In the genomic region with DNA sequence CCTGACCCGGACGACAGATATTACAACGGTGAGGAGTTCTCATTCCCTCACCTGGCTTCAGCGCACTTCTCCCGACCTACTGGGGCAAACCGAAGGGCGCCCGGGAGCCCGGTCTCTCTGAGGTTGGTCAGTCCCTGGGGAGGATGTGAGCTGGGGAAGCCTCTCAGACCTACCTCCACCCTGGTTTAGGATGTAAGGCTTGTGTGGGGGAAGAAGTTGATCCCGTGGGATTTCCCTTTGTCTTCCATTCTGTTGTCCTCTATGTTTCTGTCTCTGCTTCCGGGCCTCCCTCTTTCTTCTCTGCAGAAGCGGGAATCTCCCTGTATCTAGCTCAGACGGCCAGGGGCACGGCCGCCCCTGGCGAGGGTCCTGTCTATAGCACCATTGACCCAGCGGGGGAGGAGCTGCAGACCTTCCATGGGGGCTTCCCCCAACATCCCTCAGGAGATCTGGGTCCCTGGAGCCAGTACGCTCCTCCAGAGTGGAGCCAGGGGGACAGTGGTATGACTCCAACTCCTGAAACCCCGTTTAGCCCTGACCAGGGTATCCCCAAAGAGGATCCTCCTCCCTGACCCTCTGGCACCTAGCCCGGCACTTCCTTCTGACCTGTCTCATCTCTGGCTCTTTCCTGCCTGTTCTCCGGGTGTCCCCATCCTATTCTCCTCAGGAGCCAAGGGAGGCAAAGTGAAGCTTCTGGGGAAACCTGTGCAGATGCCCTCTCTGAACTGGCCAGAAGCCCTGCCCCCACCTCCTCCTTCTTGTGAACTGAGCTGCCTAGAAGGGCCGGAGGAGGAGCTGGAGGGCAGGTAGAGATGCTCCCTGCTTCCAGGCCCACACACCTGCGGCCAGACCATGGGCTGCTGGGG, we compare ENCODE assay signal across 13 cellular contexts. TPM values are rescaled to one million over a fixed set of nuclear protein-coding genes. Genes with fewer than 3 reads are reported as not detected.
DNase-seq lines count a peak whose midpoint lies in the region; ATAC-seq and TF ChIP-seq lines count a peak whose summit lies in the region.
"Had no signal": no experiment of that assay in that cellular context is flagged by ENCODE, and none has a peak within 500 bp of the region (broad histone marks: within the 10 kb centered on the region; RNA-seq: fewer than 3 reads in every experiment).

No MANE protein-coding gene starts in this region.

- POLR2A ChIA-PET in BJ (lab: Charles Lee) = no interaction called here

- DNase-seq in BJ (ENCODE audit: low read depth) = no peak
- DNase-seq in dorsolateral prefrontal cortex = no peak
- DNase-seq in nephron progenitor cell = no peak
- no peak for DNase-seq in NK-92 (lab: John Stamatoyannopoulos, UW; ENCODE audit: unreplicated experiment)
- DNase-seq in DMS 273 (lab: John Stamatoyannopoulos, UW; ENCODE audit: unreplicated experiment) = no peak
- DNase-seq in C1 segment of cervical spinal cord (lab: John Stamatoyannopoulos, UW) = no peak
- DNase-seq: DMS 273 treated with DMSO at 0.1 percent for 48 hours, glutamatergic neuron, Peyer's patch had no signal

- peaks cover 52% of the 10 kb centered on the region for H3K27me3 Mint-ChIP-seq in nephron progenitor cell (ENCODE audit: low read depth, poor library complexity)

- H3K27me3 ChIP-seq in BJ (ENCODE audit: control insufficient read depth, insufficient read depth, low read length) = peaks cover 1% of the 10 kb centered on the region
- H3K27me3 ChIP-seq in HUES6 (ENCODE audit: control insufficient read depth, insufficient read depth, low read length) = peaks cover 42% of the 10 kb centered on the region
- peaks cover 0 to 3% (median 0%) of the 10 kb centered on the region in 45 donors for H3K27me3 ChIP-seq in dorsolateral prefrontal cortex
- H3K27me3 ChIP-seq: Peyer's patch had no signal

- intact Hi-C loops in dorsolateral prefrontal cortex (cut with DNase I) = loop anchor here (5.0 to 10.0 kb wide), 5 partner anchors 39 to 473 kb away; partner anchors contain the start of gene HEPN1 (in 1 of the 2)

- peaks cover 10% of the 10 kb centered on the region for H3K4me1 ChIP-seq in HUES6 (ENCODE audit: control insufficient read depth, insufficient read depth, low read length)
- H3K4me1 ChIP-seq: parathyroid adenoma had no signal

- H3K9me3 Mint-ChIP-seq in nephron progenitor cell = no peaks in the 10 kb centered on the region

- peak overlapping the region; percentile 82 for H3K4me3 Mint-ChIP-seq in nephron progenitor cell

- H3K36me3 Mint-ChIP-seq in nephron progenitor cell (ENCODE audit: low read depth) = no peaks in the 10 kb centered on the region

- H3K36me3 ChIP-seq in BJ (ENCODE audit: control insufficient read depth, insufficient read depth, low read length) = no peaks in the 10 kb centered on the region
- H3K36me3 ChIP-seq in HUES6 (ENCODE audit: control insufficient read depth, insufficient read depth, low read length) = no peaks in the 10 kb centered on the region
- H3K36me3 ChIP-seq: Peyer's patch had no signal

- H3K9ac ChIP-seq in HUES6 (ENCODE audit: low read length) = no peak overlapping the region
- H3K9ac ChIP-seq: parathyroid adenoma had no signal

- CTCF ChIA-PET in BJ (lab: Yijun Ruan, JAX) = interaction anchor here (1.2 to 2.1 kb wide), 4 partner anchors 10 to 76 kb away, joined by 7 to 11 read pairs (median 7); partner anchors contain the start of genes CCDC15 and HEPN1

- no peak overlapping the region for H3K27ac Mint-ChIP-seq in nephron progenitor cell

- TF ChIP-seq CTCF in BJ (IDR thresholded peaks at IDR 0.05; ENCODE audit: insufficient read depth, low read depth, low read length) = no peak
- no peak for TF ChIP-seq CTCF in dorsolateral prefrontal cortex (IDR thresholded peaks at IDR 0.05 in 54 of 56, conservative IDR thresholded peaks at IDR 0.05 in 2 of 56; ENCODE audit: low read depth in 1 of 56, partially characterized antibody in 56 of 56)
- no peak for TF ChIP-seq CTCF in nephron progenitor cell (IDR thresholded peaks at IDR 0.05)

- no peak for ATAC-seq in GM18867 (IDR thresholded peaks at IDR 0.05; ENCODE audit: unreplicated experiment)

- H3K4me3 ChIP-seq in BJ (ENCODE audit: low read depth, low read length) (peak overlapping the region; percentile 68), HUES6 (ENCODE audit: low read depth, low read length) (peak overlapping the region; percentile 82), dorsolateral prefrontal cortex (peak overlapping the region in 44 of 59 donors; percentile 48 to 89 (median 71))

- no peaks in the 10 kb centered on the region for H3K9me3 ChIP-seq in HUES6 (ENCODE audit: control insufficient read depth, insufficient read depth, low read depth, low read length)
- H3K9me3 ChIP-seq: Peyer's patch had no signal

- peaks cover 44% of the 10 kb centered on the region for H3K4me1 Mint-ChIP-seq in nephron progenitor cell

- H3K27ac ChIP-seq in HUES6 (ENCODE audit: low read depth, low read length) (no peak overlapping the region), dorsolateral prefrontal cortex (peak overlapping the region in 16 of 59 donors; percentile 23 to 97 (median 90))

RNA-seq across cellular contexts. Expression of gene ROBO3, which starts 12.6 kb away (rescaled TPM):
- 17.2 and 27.8 TPM in 2 replicates for polyA plus RNA-seq in BJ (2011; rRNA removed)
- 9.3 and 12.1 TPM in 2 replicates for polyA minus RNA-seq in BJ (2011; rRNA and poly(A)+ RNA removed)
- 10 to 100 TPM; 18.0 to 58.3 (median 28.9) TPM for total RNA-seq in dorsolateral prefrontal cortex

RNA-seq across cellular contexts. Expression of gene ROBO4, which starts 19.8 kb away (rescaled TPM):
- 0.10 and 0.26 TPM in 2 replicates for polyA plus RNA-seq in BJ (2011; rRNA removed)
- 0.05 and 0.26 TPM in 2 replicates for polyA minus RNA-seq in BJ (2011; rRNA and poly(A)+ RNA removed)
- 10 to 100 TPM in 87 of 120 experiments, 1 to 10 TPM in 33; 5.0 to 28.8 (median 11.9) TPM for total RNA-seq in dorsolateral prefrontal cortex

RNA-seq across cellular contexts. Expression of gene HEPN1, which starts 41.2 kb away (rescaled TPM):
- polyA plus RNA-seq in BJ (2011; rRNA removed) = not detected in 2 replicates
- polyA minus RNA-seq in BJ (2011; rRNA and poly(A)+ RNA removed) = not detected in 2 replicates
- under 1 TPM in 18 of 120 experiments, not detected in 102; 0.27 to 0.80 (median 0.43) TPM for total RNA-seq in dorsolateral prefrontal cortex
- total RNA-seq: M059J, Peyer's patch had no signal

RNA-seq across cellular contexts. Expression of gene HEPACAM, which starts 58.0 kb away (rescaled TPM):
- 0.06 TPM in 1 of 2 replicates, not detected in the other for polyA plus RNA-seq in BJ (2011; rRNA removed)
- 0.09 TPM in 1 of 2 replicates, not detected in the other for polyA minus RNA-seq in BJ (2011; rRNA and poly(A)+ RNA removed)
- total RNA-seq in dorsolateral prefrontal cortex = 100 to 1,000 TPM in 119 of 120 experiments, 10 to 100 TPM in 1; 70.8 to 353 (median 174) TPM
- total RNA-seq: M059J had no signal
